Comparison of ENCODE assay signal across 1 cellular context in the genomic region with DNA sequence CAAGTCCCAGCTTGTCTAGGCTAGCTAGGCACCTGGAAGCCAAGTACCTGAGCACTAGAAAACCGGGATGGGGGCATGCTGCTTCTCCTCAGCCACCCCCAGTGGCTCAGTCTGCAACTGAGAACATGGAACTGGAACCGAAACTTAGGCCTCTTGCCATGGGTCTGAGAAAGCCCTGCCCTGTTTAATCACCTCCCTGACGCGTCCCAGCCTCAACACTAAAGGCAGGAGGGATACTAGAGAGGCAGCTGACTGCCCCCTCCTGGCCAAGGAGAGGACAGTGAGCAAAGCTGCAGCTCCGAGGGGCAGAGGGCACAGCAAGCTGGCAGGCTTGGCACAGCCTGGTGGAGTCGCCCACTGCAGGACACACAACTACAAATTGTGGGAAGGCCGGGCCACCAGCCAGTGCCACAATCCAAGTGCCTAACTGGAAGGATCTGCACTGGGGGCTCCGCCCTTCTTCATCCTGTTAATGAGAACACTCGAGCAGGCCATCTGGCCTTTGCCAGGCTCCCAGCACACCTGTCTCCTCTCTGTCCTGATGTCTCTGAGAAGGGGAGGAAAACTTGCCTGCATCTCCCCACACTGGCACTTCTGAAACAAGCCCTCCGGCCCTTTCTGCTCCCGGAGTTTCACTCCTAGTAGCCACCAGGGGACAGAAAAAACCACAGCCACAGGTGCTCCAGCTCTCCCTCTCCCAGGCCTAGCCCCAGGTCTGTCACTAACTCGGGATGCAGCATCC.
TF ChIP-seq lines count a peak whose summit lies in the region.

No MANE protein-coding gene starts in this region.

TF ChIP-seq in HepG2, 621 proteins besides CTCF, POLR2A, EP300 and RAD21 (continued from another document and continues in another):
- TF ChIP-seq, protein P1, sequence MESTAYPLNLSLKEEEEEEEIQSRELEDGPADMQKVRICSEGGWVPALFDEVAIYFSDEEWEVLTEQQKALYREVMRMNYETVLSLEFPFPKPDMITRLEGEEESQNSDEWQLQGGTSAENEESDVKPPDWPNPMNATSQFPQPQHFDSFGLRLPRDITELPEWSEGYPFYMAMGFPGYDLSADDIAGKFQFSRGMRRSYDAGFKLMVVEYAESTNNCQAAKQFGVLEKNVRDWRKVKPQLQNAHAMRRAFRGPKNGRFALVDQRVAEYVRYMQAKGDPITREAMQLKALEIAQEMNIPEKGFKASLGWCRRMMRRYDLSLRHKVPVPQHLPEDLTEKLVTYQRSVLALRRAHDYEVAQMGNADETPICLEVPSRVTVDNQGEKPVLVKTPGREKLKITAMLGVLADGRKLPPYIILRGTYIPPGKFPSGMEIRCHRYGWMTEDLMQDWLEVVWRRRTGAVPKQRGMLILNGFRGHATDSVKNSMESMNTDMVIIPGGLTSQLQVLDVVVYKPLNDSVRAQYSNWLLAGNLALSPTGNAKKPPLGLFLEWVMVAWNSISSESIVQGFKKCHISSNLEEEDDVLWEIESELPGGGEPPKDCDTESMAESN (CRISPR knock-in tag; conservative IDR thresholded peaks at IDR 0.05) = no peak
- TF ChIP-seq CEBPB (IDR thresholded peaks at IDR 0.05; ENCODE audit: borderline replicate concordance, low read depth, low read length) = no peak
- 0 out of 2 replicates have a peak, but pooled peaks have one; percentile 34 for TF ChIP-seq ZNF556 (CRISPR knock-in tag; IDR thresholded peaks at IDR 0.05; ENCODE audit: borderline replicate concordance)
- no peak for TF ChIP-seq CCAR2 (optimal IDR thresholded peaks at IDR 0.05; ENCODE audit: low read depth, low read length)
- TF ChIP-seq ZNF598 (CRISPR knock-in tag; IDR thresholded peaks at IDR 0.05; ENCODE audit: borderline replicate concordance) = peak; percentile 68; the same call in 1 of the 2 replicates
- no peak; the same call in 1 of the 2 replicates for TF ChIP-seq NFYB (CRISPR knock-in tag; IDR thresholded peaks at IDR 0.05)
- TF ChIP-seq ZNF792 (CRISPR knock-in tag; IDR thresholded peaks at IDR 0.05) = 0 out of 2 replicates have a peak, but pooled peaks have one; percentile 18
- TF ChIP-seq ZKSCAN1 (IDR thresholded peaks at IDR 0.05; ENCODE audit: low read length) = 0 out of 2 replicates have a peak, but pooled peaks have one; percentile 23
- TF ChIP-seq JUND (CRISPR knock-in tag; IDR thresholded peaks at IDR 0.05) = no peak
- TF ChIP-seq SALL1 (CRISPR knock-in tag; IDR thresholded peaks at IDR 0.05) = peak; percentile 21; the same call in 1 of the 2 replicates
- no peak for TF ChIP-seq ZNF776 (CRISPR knock-in tag; IDR thresholded peaks at IDR 0.05)
- no peak for TF ChIP-seq NFE2 (CRISPR knock-in tag; IDR thresholded peaks at IDR 0.05)
- TF ChIP-seq ZNF207 (IDR thresholded peaks at IDR 0.05; ENCODE audit: borderline replicate concordance) = no peak
- no peak for TF ChIP-seq KAT8 (CRISPR knock-in tag; IDR thresholded peaks at IDR 0.05)
- TF ChIP-seq, protein P2, sequence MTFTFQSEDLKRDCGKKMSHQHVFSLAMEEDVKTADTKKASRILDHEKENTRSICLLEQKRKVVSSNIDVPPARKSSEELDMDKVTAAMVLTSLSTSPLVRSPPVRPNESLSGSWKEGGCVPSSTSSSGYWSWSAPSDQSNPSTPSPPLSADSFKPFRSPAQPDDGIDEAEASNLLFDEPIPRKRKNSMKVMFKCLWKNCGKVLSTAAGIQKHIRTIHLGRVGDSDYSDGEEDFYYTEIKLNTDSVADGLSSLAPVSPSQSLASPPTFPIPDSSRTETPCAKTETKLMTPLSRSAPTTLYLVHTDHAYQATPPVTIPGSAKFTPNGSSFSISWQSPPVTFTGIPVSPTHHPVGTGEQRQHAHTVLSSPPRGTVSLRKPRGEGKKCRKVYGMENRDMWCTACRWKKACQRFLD (CRISPR knock-in tag; IDR thresholded peaks at IDR 0.05; ENCODE audit: borderline replicate concordance) = peak; percentile 81; the same call in 1 of the 2 replicates
- TF ChIP-seq ZNF761 (CRISPR knock-in tag; conservative IDR thresholded peaks at IDR 0.05) = peak; percentile 71; the same call in 1 of the 2 replicates
- TF ChIP-seq, protein P3, sequence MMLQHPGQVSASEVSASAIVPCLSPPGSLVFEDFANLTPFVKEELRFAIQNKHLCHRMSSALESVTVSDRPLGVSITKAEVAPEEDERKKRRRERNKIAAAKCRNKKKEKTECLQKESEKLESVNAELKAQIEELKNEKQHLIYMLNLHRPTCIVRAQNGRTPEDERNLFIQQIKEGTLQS (CRISPR knock-in tag; IDR thresholded peaks at IDR 0.05) = no peak
- 0 out of 2 replicates have a peak, but pooled peaks have one; percentile 1 for TF ChIP-seq ELF3 (CRISPR knock-in tag; IDR thresholded peaks at IDR 0.05)
- no peak for TF ChIP-seq ZNF234 (CRISPR knock-in tag; conservative IDR thresholded peaks at IDR 0.05)
- no peak for TF ChIP-seq KAT2B (IDR thresholded peaks at IDR 0.05; ENCODE audit: borderline replicate concordance, low read depth, low read length)
- TF ChIP-seq, protein P4, sequence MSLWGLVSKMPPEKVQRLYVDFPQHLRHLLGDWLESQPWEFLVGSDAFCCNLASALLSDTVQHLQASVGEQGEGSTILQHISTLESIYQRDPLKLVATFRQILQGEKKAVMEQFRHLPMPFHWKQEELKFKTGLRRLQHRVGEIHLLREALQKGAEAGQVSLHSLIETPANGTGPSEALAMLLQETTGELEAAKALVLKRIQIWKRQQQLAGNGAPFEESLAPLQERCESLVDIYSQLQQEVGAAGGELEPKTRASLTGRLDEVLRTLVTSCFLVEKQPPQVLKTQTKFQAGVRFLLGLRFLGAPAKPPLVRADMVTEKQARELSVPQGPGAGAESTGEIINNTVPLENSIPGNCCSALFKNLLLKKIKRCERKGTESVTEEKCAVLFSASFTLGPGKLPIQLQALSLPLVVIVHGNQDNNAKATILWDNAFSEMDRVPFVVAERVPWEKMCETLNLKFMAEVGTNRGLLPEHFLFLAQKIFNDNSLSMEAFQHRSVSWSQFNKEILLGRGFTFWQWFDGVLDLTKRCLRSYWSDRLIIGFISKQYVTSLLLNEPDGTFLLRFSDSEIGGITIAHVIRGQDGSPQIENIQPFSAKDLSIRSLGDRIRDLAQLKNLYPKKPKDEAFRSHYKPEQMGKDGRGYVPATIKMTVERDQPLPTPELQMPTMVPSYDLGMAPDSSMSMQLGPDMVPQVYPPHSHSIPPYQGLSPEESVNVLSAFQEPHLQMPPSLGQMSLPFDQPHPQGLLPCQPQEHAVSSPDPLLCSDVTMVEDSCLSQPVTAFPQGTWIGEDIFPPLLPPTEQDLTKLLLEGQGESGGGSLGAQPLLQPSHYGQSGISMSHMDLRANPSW (CRISPR knock-in tag; IDR thresholded peaks at IDR 0.05; ENCODE audit: borderline replicate concordance) = no peak
- TF ChIP-seq GATAD1 (CRISPR knock-in tag; IDR thresholded peaks at IDR 0.05) = no peak
- TF ChIP-seq, protein P5, sequence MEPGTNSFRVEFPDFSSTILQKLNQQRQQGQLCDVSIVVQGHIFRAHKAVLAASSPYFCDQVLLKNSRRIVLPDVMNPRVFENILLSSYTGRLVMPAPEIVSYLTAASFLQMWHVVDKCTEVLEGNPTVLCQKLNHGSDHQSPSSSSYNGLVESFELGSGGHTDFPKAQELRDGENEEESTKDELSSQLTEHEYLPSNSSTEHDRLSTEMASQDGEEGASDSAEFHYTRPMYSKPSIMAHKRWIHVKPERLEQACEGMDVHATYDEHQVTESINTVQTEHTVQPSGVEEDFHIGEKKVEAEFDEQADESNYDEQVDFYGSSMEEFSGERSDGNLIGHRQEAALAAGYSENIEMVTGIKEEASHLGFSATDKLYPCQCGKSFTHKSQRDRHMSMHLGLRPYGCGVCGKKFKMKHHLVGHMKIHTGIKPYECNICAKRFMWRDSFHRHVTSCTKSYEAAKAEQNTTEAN (CRISPR knock-in tag; conservative IDR thresholded peaks at IDR 0.05) = no peak
- no peak for TF ChIP-seq TCF7 (IDR thresholded peaks at IDR 0.05; ENCODE audit: low read depth)
- no peak for TF ChIP-seq ZMYM2 (CRISPR knock-in tag; IDR thresholded peaks at IDR 0.05)
- no peak for TF ChIP-seq PHF8 (CRISPR knock-in tag; IDR thresholded peaks at IDR 0.05)
- no peak for TF ChIP-seq ZNF20 (CRISPR knock-in tag; IDR thresholded peaks at IDR 0.05)
- TF ChIP-seq MEIS1 (CRISPR knock-in tag; IDR thresholded peaks at IDR 0.05; ENCODE audit: borderline replicate concordance) = peak; percentile 71; the same call in 1 of the 2 replicates
- no peak for TF ChIP-seq ZNF296 (CRISPR knock-in tag; conservative IDR thresholded peaks at IDR 0.05)
- TF ChIP-seq ZNF724P (CRISPR knock-in tag; IDR thresholded peaks at IDR 0.05; ENCODE audit: borderline replicate concordance) = no peak
- no peak for TF ChIP-seq ZNF570 (CRISPR knock-in tag; IDR thresholded peaks at IDR 0.05; ENCODE audit: borderline replicate concordance)
- TF ChIP-seq ERF (CRISPR knock-in tag; IDR thresholded peaks at IDR 0.05) = peak; percentile 60
- TF ChIP-seq MXI1 (IDR thresholded peaks at IDR 0.05; ENCODE audit: borderline replicate concordance, low read depth, low read length) = no peak
- no peak for TF ChIP-seq SCMH1 (CRISPR knock-in tag; IDR thresholded peaks at IDR 0.05; ENCODE audit: borderline replicate concordance)
- TF ChIP-seq ZSCAN20 (CRISPR knock-in tag; IDR thresholded peaks at IDR 0.05; ENCODE audit: borderline replicate concordance) = no peak
- TF ChIP-seq ZNF720 (CRISPR knock-in tag; IDR thresholded peaks at IDR 0.05) = no peak
- no peak for TF ChIP-seq NR2F2 (IDR thresholded peaks at IDR 0.05; ENCODE audit: borderline replicate concordance, low read depth)
- TF ChIP-seq GABPA (IDR thresholded peaks at IDR 0.05; ENCODE audit: low read depth, low read length) = no peak
- TF ChIP-seq GABPA (CRISPR knock-in tag; IDR thresholded peaks at IDR 0.05; ENCODE audit: low read depth) = no peak
- 0 out of 2 replicates have a peak, but pooled peaks have one; percentile 59 for TF ChIP-seq ZNF543 (CRISPR knock-in tag; IDR thresholded peaks at IDR 0.05)
- no peak for TF ChIP-seq RARA (CRISPR knock-in tag; IDR thresholded peaks at IDR 0.05)
- no peak for TF ChIP-seq MTA3 (CRISPR knock-in tag; IDR thresholded peaks at IDR 0.05)
- TF ChIP-seq, protein P6, sequence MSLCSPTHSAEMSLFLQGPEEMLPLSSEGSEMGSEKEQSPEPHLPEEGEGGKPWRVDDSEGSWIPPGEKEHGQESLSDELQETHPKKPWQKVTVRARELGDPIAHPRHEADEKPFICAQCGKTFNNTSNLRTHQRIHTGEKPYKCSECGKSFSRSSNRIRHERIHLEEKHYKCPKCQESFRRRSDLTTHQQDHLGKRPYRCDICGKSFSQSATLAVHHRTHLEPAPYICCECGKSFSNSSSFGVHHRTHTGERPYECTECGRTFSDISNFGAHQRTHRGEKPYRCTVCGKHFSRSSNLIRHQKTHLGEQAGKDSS (CRISPR knock-in tag; IDR thresholded peaks at IDR 0.05; ENCODE audit: borderline replicate concordance, low read depth) = peak; percentile 36; the same call in 1 of the 2 replicates
- no peak for TF ChIP-seq ATF7-NPFF (CRISPR knock-in tag; IDR thresholded peaks at IDR 0.05; ENCODE audit: low read depth)
- TF ChIP-seq MTF2 (CRISPR knock-in tag; IDR thresholded peaks at IDR 0.05; ENCODE audit: borderline replicate concordance) = no peak
- TF ChIP-seq, protein P7, sequence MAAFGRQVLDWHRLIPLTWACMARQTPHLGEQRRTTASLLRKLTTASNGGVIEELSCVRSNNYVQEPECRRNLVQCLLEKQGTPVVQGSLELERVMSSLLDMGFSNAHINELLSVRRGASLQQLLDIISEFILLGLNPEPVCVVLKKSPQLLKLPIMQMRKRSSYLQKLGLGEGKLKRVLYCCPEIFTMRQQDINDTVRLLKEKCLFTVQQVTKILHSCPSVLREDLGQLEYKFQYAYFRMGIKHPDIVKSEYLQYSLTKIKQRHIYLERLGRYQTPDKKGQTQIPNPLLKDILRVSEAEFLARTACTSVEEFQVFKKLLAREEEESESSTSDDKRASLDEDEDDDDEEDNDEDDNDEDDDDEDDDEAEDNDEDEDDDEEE (CRISPR knock-in tag; IDR thresholded peaks at IDR 0.05) = no peak
- TF ChIP-seq, protein P8, sequence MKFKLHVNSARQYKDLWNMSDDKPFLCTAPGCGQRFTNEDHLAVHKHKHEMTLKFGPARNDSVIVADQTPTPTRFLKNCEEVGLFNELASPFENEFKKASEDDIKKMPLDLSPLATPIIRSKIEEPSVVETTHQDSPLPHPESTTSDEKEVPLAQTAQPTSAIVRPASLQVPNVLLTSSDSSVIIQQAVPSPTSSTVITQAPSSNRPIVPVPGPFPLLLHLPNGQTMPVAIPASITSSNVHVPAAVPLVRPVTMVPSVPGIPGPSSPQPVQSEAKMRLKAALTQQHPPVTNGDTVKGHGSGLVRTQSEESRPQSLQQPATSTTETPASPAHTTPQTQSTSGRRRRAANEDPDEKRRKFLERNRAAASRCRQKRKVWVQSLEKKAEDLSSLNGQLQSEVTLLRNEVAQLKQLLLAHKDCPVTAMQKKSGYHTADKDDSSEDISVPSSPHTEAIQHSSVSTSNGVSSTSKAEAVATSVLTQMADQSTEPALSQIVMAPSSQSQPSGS (CRISPR knock-in tag; IDR thresholded peaks at IDR 0.05) = peak; percentile 8; the same call in 1 of the 2 replicates
- no peak for TF ChIP-seq FOXJ3 (CRISPR knock-in tag; IDR thresholded peaks at IDR 0.05; ENCODE audit: borderline replicate concordance)
- no peak for TF ChIP-seq ZSCAN22 (CRISPR knock-in tag; IDR thresholded peaks at IDR 0.05)
- no peak for TF ChIP-seq ATF7 (IDR thresholded peaks at IDR 0.05)
- TF ChIP-seq ATF7 (CRISPR knock-in tag; IDR thresholded peaks at IDR 0.05) = no peak
- no peak for TF ChIP-seq ZC3H13 (CRISPR knock-in tag; IDR thresholded peaks at IDR 0.05)
- TF ChIP-seq EED (CRISPR knock-in tag; IDR thresholded peaks at IDR 0.05) = 0 out of 2 replicates have a peak, but pooled peaks have one; percentile 43
- TF ChIP-seq SMC3 (IDR thresholded peaks at IDR 0.05; ENCODE audit: low read length) = peak; percentile 70
